Comparison of ENCODE assay signal across 1 cellular context in the genomic region with DNA sequence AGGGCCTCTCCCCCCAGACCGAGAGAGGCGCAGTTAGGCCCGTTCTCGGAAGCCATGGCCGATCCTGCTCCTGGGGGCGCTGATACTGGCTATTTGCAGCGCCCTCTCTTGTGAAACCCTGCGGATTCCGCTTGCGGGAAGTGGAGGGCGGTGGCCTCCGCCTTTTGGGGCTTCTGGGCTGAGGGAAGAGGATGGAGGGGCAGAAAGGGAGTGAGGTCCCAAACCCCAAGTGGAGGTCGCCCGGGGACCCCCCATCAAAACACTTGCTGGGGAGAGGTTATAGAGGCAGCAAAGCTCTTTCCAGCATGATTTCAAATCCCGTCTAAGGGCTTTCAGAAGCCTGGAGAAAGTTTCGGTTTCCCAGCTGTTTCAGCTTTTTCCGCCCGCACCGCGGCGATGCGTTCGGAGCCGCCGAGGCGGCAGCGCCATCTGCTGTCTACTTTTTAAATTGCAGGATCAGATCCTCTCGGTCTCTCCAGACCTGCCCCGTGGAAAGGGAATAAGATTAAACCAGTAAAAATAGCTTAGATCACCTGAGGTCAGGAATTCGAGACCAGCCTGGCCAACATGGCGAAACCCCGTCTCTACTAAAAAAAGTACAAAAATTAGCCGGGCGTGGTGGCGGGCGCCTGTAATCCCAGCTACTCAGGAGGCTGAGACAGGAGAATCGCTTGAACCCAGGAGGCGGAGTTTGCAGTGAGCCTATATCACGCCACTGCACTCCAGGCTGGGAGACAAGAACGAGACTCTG.
TF ChIP-seq lines count a peak whose summit lies in the region.

No MANE protein-coding gene starts in this region.

TF ChIP-seq in H1, 55 proteins besides CTCF, POLR2A, EP300 and RAD21:
- TF ChIP-seq BRCA1 (IDR thresholded peaks at IDR 0.05; ENCODE audit: low read depth, low read length): no peak
- peak in 1 of 2 experiments; percentile 69; a peak in 2 of 4 replicates for TF ChIP-seq SIN3A (conservative IDR thresholded peaks at IDR 0.05 in 1 of 2, IDR thresholded peaks at IDR 0.05 in 1 of 2; ENCODE audit: low read depth in 1 of 2, low read length in 2 of 2)
- TF ChIP-seq TEAD4 (IDR thresholded peaks at IDR 0.05; ENCODE audit: low read depth, low read length): no peak
- TF ChIP-seq SP1 (IDR thresholded peaks at IDR 0.05; ENCODE audit: low read depth, low read length): no peak
- no peak for TF ChIP-seq SIX5 (IDR thresholded peaks at IDR 0.05; ENCODE audit: low read depth, low read length)
- 0 out of 2 replicates have a peak, but pooled peaks have one; percentile 46 for TF ChIP-seq TAF1 (IDR thresholded peaks at IDR 0.05; ENCODE audit: low read depth, low read length)
- TF ChIP-seq RFX5 (IDR thresholded peaks at IDR 0.05; ENCODE audit: borderline replicate concordance, low read depth, low read length): no peak
- TF ChIP-seq, protein P1, sequence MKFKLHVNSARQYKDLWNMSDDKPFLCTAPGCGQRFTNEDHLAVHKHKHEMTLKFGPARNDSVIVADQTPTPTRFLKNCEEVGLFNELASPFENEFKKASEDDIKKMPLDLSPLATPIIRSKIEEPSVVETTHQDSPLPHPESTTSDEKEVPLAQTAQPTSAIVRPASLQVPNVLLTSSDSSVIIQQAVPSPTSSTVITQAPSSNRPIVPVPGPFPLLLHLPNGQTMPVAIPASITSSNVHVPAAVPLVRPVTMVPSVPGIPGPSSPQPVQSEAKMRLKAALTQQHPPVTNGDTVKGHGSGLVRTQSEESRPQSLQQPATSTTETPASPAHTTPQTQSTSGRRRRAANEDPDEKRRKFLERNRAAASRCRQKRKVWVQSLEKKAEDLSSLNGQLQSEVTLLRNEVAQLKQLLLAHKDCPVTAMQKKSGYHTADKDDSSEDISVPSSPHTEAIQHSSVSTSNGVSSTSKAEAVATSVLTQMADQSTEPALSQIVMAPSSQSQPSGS (IDR thresholded peaks at IDR 0.05; ENCODE audit: low read length): no peak
- no peak for TF ChIP-seq POLR2AphosphoS5 (IDR thresholded peaks at IDR 0.05; ENCODE audit: low read depth, low read length)
- TF ChIP-seq ASH2L (IDR thresholded peaks at IDR 0.05; ENCODE audit: low read length): no peak
- TF ChIP-seq POU5F1 (IDR thresholded peaks at IDR 0.05; ENCODE audit: low read depth, low read length): no peak
- no peak for TF ChIP-seq PHF8 (conservative IDR thresholded peaks at IDR 0.05; ENCODE audit: low read depth, low read length)
- no peak for TF ChIP-seq BACH1 (IDR thresholded peaks at IDR 0.05; ENCODE audit: low read length)
- no peak; the same call in 1 of the 2 replicates for TF ChIP-seq TBP (IDR thresholded peaks at IDR 0.05; ENCODE audit: low read depth, low read length)
- TF ChIP-seq TCF12 (IDR thresholded peaks at IDR 0.05; ENCODE audit: low read depth, low read length): no peak
- TF ChIP-seq CEBPB (IDR thresholded peaks at IDR 0.05; ENCODE audit: low read depth, low read length): 0 out of 2 replicates have a peak, but pooled peaks have one; percentile 27
- TF ChIP-seq YY1 (IDR thresholded peaks at IDR 0.05; ENCODE audit: low read depth, low read length): 0 out of 2 replicates have a peak, but pooled peaks have one; percentile 3
- TF ChIP-seq KDM4A (IDR thresholded peaks at IDR 0.05; ENCODE audit: low read depth, low read length, severe bottlenecking): peak; percentile 62
- no peak for TF ChIP-seq SAP30 (IDR thresholded peaks at IDR 0.05; ENCODE audit: insufficient read depth, insufficient replicate concordance, low read length)
- TF ChIP-seq ZNF274 (IDR thresholded peaks at IDR 0.05; ENCODE audit: borderline replicate concordance, extremely low read depth, low read length): no peak
